Comparison of ENCODE assay signal across 21 cellular contexts in genomic region chr2:239261796-239262475, GRCh38.
DNase-seq lines count a peak whose midpoint lies in the region; ATAC-seq and TF ChIP-seq lines count a peak whose summit lies in the region.
"Had no signal": no experiment of that assay in that cellular context is flagged by ENCODE, and none has a peak within 500 bp of the region (broad histone marks: within the 10 kb centered on the region; RNA-seq: fewer than 3 reads in every experiment).

No MANE protein-coding gene starts in this region.

- H3K9me3 ChIP-seq in suprapubic skin (no peaks in the 10 kb centered on the region), heart right ventricle (peaks cover 0 to 16% (median 0%) of the 10 kb centered on the region in 11 donors)
- H3K9me3 ChIP-seq: right lobe of liver, upper lobe of left lung had no signal

- peaks cover 94% of the 10 kb centered on the region for H3K4me1 Mint-ChIP-seq in activated CD8-positive, alpha-beta T cell treated with anti-CD3 and anti-CD28 coated beads, Interleukin-2, amount 10 ng/mL, durations not matched to agents 7 days and 5 days (ENCODE audit: low read depth)
- peaks cover 83% of the 10 kb centered on the region for H3K4me1 Mint-ChIP-seq in activated CD8-positive, alpha-beta T cell treated with anti-CD3 and anti-CD28 coated beads for 36 hours (ENCODE audit: low read depth)
- peaks cover 49 to 93% (median 85%) of the 10 kb centered on the region in 4 donors for H3K4me1 Mint-ChIP-seq in naive thymus-derived CD8-positive, alpha-beta T cell

- H3K4me1 ChIP-seq in suprapubic skin (peaks cover 44% of the 10 kb centered on the region), heart right ventricle (peaks cover 30 to 99% (median 52%) of the 10 kb centered on the region in 9 donors)

- H3K4me3 Mint-ChIP-seq in activated CD8-positive, alpha-beta T cell treated with anti-CD3 and anti-CD28 coated beads, Interleukin-2, amount 10 ng/mL, durations not matched to agents 7 days and 5 days = no peak overlapping the region
- H3K4me3 Mint-ChIP-seq in activated CD8-positive, alpha-beta T cell treated with anti-CD3 and anti-CD28 coated beads for 36 hours = no peak overlapping the region
- peak overlapping the region in 1 of 10 donors; percentile 11 for H3K4me3 Mint-ChIP-seq in naive thymus-derived CD8-positive, alpha-beta T cell
- H3K4me3 Mint-ChIP-seq: activated CD4-positive, alpha-beta memory T cell treated with anti-CD3 and anti-CD28 coated beads for 36 hours; activated naive CD8-positive, alpha-beta T cell treated with anti-CD3 and anti-CD28 coated beads, Interleukin-2, amount 10 ng/mL, durations not matched to agents 7 days and 5 days; T-helper 1 cell treated with Interleukin-12 subunit alpha and Interleukin-12 subunit beta and Interleukin-4 antibody, amounts not matched to agents 30 μg/mL and 1 μg/mL, for 36 hours had no signal

- H3K9me3 Mint-ChIP-seq in activated CD8-positive, alpha-beta T cell treated with anti-CD3 and anti-CD28 coated beads, Interleukin-2, amount 10 ng/mL, durations not matched to agents 7 days and 5 days (ENCODE audit: insufficient read depth) = peaks cover 16% of the 10 kb centered on the region
- H3K9me3 Mint-ChIP-seq in activated CD8-positive, alpha-beta T cell treated with anti-CD3 and anti-CD28 coated beads for 36 hours = peaks cover 10% of the 10 kb centered on the region
- peaks cover 0 to 15% (median 10%) of the 10 kb centered on the region in 9 donors for H3K9me3 Mint-ChIP-seq in naive thymus-derived CD8-positive, alpha-beta T cell

- TF ChIP-seq EP300 in suprapubic skin (IDR thresholded peaks at IDR 0.05) = no peak

- H3K27ac Mint-ChIP-seq in activated CD8-positive, alpha-beta T cell treated with anti-CD3 and anti-CD28 coated beads, Interleukin-2, amount 10 ng/mL, durations not matched to agents 7 days and 5 days = peak overlapping the region; percentile 39
- H3K27ac Mint-ChIP-seq in activated CD8-positive, alpha-beta T cell treated with anti-CD3 and anti-CD28 coated beads for 36 hours = no peak overlapping the region
- H3K27ac Mint-ChIP-seq in naive thymus-derived CD8-positive, alpha-beta T cell = peak overlapping the region in 8 of 10 donors; percentile 19 to 93 (median 59)
- H3K27ac Mint-ChIP-seq: activated CD4-positive, alpha-beta memory T cell treated with anti-CD3 and anti-CD28 coated beads for 36 hours had no signal

- H3K36me3 ChIP-seq in suprapubic skin (no peaks in the 10 kb centered on the region), heart right ventricle (no peaks in the 10 kb centered on the region)
- H3K36me3 ChIP-seq: brain microvascular endothelial cell, right lobe of liver, upper lobe of left lung, WERI-Rb-1 had no signal

- peaks cover 45% of the 10 kb centered on the region for H3K36me3 Mint-ChIP-seq in activated CD8-positive, alpha-beta T cell treated with anti-CD3 and anti-CD28 coated beads, Interleukin-2, amount 10 ng/mL, durations not matched to agents 7 days and 5 days (ENCODE audit: low read depth)
- H3K36me3 Mint-ChIP-seq in activated CD8-positive, alpha-beta T cell treated with anti-CD3 and anti-CD28 coated beads for 36 hours (ENCODE audit: low read depth) = peaks cover 5% of the 10 kb centered on the region
- peaks cover 0 to 16% (median 10%) of the 10 kb centered on the region in 3 donors for H3K36me3 Mint-ChIP-seq in naive thymus-derived CD8-positive, alpha-beta T cell

- no peak for TF ChIP-seq CTCF in activated CD8-positive, alpha-beta T cell treated with anti-CD3 and anti-CD28 coated beads for 36 hours (IDR thresholded peaks at IDR 0.05)
- TF ChIP-seq CTCF in coronary artery (IDR thresholded peaks at IDR 0.05) (no peak), suprapubic skin (IDR thresholded peaks at IDR 0.05) (no peak), heart right ventricle (IDR thresholded peaks at IDR 0.05) (no peak)

- no peak overlapping the region for H3K27ac ChIP-seq in coronary artery
- peak overlapping the region; percentile 26 for H3K27ac ChIP-seq in suprapubic skin
- peak overlapping the region in 2 of 10 donors; percentile 31 to 77 for H3K27ac ChIP-seq in heart right ventricle
- H3K27ac ChIP-seq: brain microvascular endothelial cell, right lobe of liver, upper lobe of left lung, WERI-Rb-1 had no signal

- 91% methylated on average over 20 of the region's 22 CpGs for WGBS in suprapubic skin
- 94 to 95% methylated on average over 22 of the region's 22 CpGs for WGBS in heart right ventricle, 2 donors

- ATAC-seq in activated CD8-positive, alpha-beta T cell treated with anti-CD3 and anti-CD28 coated beads, Interleukin-2, amount 10 ng/mL, durations not matched to agents 7 days and 5 days = no peak
- no peak for ATAC-seq in activated CD8-positive, alpha-beta T cell treated with anti-CD3 and anti-CD28 coated beads for 36 hours
- ATAC-seq in naive thymus-derived CD8-positive, alpha-beta T cell = no peak
- ATAC-seq in HG03442 (IDR thresholded peaks at IDR 0.05; ENCODE audit: unreplicated experiment) (no peak), heart right ventricle (no peak)
- ATAC-seq: right lobe of liver had no signal

- H3K27me3 Mint-ChIP-seq in activated CD8-positive, alpha-beta T cell treated with anti-CD3 and anti-CD28 coated beads, Interleukin-2, amount 10 ng/mL, durations not matched to agents 7 days and 5 days (ENCODE audit: low read depth) = no peaks in the 10 kb centered on the region
- H3K27me3 Mint-ChIP-seq in activated CD8-positive, alpha-beta T cell treated with anti-CD3 and anti-CD28 coated beads for 36 hours = no peaks in the 10 kb centered on the region
- H3K27me3 Mint-ChIP-seq in naive thymus-derived CD8-positive, alpha-beta T cell = no peaks in the 10 kb centered on the region
- H3K27me3 Mint-ChIP-seq: activated CD4-positive, alpha-beta memory T cell treated with anti-CD3 and anti-CD28 coated beads for 36 hours; activated naive CD8-positive, alpha-beta T cell treated with anti-CD3 and anti-CD28 coated beads, Interleukin-2, amount 10 ng/mL, durations not matched to agents 7 days and 5 days had no signal

- POLR2A ChIA-PET in activated CD8-positive, alpha-beta T cell treated with anti-CD3 and anti-CD28 coated beads, Interleukin-2, amount 10 ng/mL, durations not matched to agents 7 days and 5 days (lab: Charles Lee) = no interaction called here
- POLR2A ChIA-PET in activated CD8-positive, alpha-beta T cell treated with anti-CD3 and anti-CD28 coated beads for 36 hours (lab: Charles Lee) = interaction anchor here (1.2 kb wide), 1 partner anchor 9 kb away, joined by 3 read pairs; no protein-coding TSS in a partner anchor
- POLR2A ChIA-PET in naive thymus-derived CD8-positive, alpha-beta T cell (lab: Charles Lee) = interaction anchor here (6.2 kb wide), 1 partner anchor 9 kb away, joined by 58 read pairs; no protein-coding TSS in a partner anchor

- H3K4me3 ChIP-seq in coronary artery = no peak overlapping the region
- H3K4me3 ChIP-seq in suprapubic skin = no peak overlapping the region
- H3K4me3 ChIP-seq in heart right ventricle = no peak overlapping the region
- H3K4me3 ChIP-seq: right lobe of liver, upper lobe of left lung had no signal

- intact Hi-C loops in activated CD8-positive, alpha-beta T cell treated with anti-CD3 and anti-CD28 coated beads for 36 hours (cut with micrococcal nuclease) = no loop called here
- intact Hi-C loops in heart right ventricle (cut with DNase I) = no loop called here

- no peaks in the 10 kb centered on the region for H3K27me3 ChIP-seq in suprapubic skin
- H3K27me3 ChIP-seq in heart right ventricle = no peaks in the 10 kb centered on the region
- H3K27me3 ChIP-seq: brain microvascular endothelial cell, right lobe of liver, upper lobe of left lung had no signal

- DNase-seq in activated CD8-positive, alpha-beta T cell treated with anti-CD3 and anti-CD28 coated beads, Interleukin-2, amount 10 ng/mL, durations not matched to agents 7 days and 5 days = no peak
- DNase-seq in activated CD8-positive, alpha-beta T cell treated with anti-CD3 and anti-CD28 coated beads for 36 hours = no peak
- DNase-seq in coronary artery (ENCODE audit: low spot score) = peak; percentile 63
- DNase-seq in naive thymus-derived CD8-positive, alpha-beta T cell = no peak
- peak; percentile 60 to 70 for DNase-seq in suprapubic skin (ENCODE audit: low spot score in 2 of 2)
- no peak for DNase-seq in NCI-H1105 (lab: John Stamatoyannopoulos, UW)
- DNase-seq in heart right ventricle = no peak
- DNase-seq: activated CD4-positive, alpha-beta memory T cell treated with anti-CD3 and anti-CD28 coated beads for 36 hours; activated naive CD8-positive, alpha-beta T cell treated with anti-CD3 and anti-CD28 coated beads, Interleukin-2, amount 10 ng/mL, durations not matched to agents 7 days and 5 days; activated T-cell treated with anti-CD3 and anti-CD28 coated beads, Interleukin-2, amount 50 U/mL, for 48 hours; brain microvascular endothelial cell; NCI-H1417; NCI-H69; nucleus accumbens; SHP77 treated with DMSO at 0.1 percent for 48 hours; stimulated activated naive CD4-positive, alpha-beta T cell treated with Interleukin-2 at 50 U/mL for 16 hours; WERI-Rb-1 had no signal

- no peak for TF ChIP-seq POLR2A in suprapubic skin (IDR thresholded peaks at IDR 0.05)

- CTCF ChIA-PET in activated CD8-positive, alpha-beta T cell treated with anti-CD3 and anti-CD28 coated beads, Interleukin-2, amount 10 ng/mL, durations not matched to agents 7 days and 5 days (lab: Charles Lee) = no interaction called here
- CTCF ChIA-PET in activated CD8-positive, alpha-beta T cell treated with anti-CD3 and anti-CD28 coated beads for 36 hours (lab: Charles Lee) = no interaction called here

Comparison
In these comparisons a context has a peak if more than half of its experiments do, and no peak if none do; other contexts are left out.
1. DNase-seq: peak in coronary artery (single experiment) and suprapubic skin (2 of 2); none in activated CD8-positive, alpha-beta T cell treated with anti-CD3 and anti-CD28 coated beads, Interleukin-2, amount 10 ng/mL, durations not matched to agents 7 days and 5 days (single experiment), activated CD8-positive, alpha-beta T cell treated with anti-CD3 and anti-CD28 coated beads for 36 hours (single experiment), naive thymus-derived CD8-positive, alpha-beta T cell (0 of 10), NCI-H1105 (single experiment) and heart right ventricle (0 of 2).